Comparison of ENCODE assay signal across 1 cellular context in the genomic region with DNA sequence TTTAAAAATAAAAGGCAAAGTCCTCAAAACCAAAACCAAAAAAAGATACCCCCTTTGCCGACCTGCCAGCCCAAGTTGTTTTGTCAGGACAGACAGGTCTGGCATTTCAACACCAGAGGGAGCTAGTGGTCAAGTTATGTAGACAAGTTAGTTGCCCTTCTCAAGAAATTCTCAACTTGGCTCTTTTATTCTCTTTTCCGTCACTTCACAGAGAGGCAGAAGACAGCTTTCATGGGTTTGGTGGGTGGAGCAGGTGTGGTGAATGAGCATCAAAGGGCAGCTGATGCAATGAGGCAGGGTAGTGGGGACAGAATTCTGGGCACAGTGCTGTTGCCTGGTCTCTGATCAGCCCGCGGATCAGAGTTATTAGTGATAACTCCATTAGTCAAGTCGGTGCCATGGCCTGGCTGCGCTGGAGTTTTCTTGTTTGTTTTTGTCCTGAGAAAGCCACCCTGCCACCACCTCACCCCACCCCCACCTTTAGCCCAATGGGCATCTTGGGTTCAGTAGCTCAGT.
TF ChIP-seq lines count a peak whose summit lies in the region.

No MANE protein-coding gene starts in this region.

TF ChIP-seq in HepG2, 621 proteins besides CTCF, POLR2A, EP300 and RAD21 (continued from another document and continues in another):
- TF ChIP-seq, protein P1, sequence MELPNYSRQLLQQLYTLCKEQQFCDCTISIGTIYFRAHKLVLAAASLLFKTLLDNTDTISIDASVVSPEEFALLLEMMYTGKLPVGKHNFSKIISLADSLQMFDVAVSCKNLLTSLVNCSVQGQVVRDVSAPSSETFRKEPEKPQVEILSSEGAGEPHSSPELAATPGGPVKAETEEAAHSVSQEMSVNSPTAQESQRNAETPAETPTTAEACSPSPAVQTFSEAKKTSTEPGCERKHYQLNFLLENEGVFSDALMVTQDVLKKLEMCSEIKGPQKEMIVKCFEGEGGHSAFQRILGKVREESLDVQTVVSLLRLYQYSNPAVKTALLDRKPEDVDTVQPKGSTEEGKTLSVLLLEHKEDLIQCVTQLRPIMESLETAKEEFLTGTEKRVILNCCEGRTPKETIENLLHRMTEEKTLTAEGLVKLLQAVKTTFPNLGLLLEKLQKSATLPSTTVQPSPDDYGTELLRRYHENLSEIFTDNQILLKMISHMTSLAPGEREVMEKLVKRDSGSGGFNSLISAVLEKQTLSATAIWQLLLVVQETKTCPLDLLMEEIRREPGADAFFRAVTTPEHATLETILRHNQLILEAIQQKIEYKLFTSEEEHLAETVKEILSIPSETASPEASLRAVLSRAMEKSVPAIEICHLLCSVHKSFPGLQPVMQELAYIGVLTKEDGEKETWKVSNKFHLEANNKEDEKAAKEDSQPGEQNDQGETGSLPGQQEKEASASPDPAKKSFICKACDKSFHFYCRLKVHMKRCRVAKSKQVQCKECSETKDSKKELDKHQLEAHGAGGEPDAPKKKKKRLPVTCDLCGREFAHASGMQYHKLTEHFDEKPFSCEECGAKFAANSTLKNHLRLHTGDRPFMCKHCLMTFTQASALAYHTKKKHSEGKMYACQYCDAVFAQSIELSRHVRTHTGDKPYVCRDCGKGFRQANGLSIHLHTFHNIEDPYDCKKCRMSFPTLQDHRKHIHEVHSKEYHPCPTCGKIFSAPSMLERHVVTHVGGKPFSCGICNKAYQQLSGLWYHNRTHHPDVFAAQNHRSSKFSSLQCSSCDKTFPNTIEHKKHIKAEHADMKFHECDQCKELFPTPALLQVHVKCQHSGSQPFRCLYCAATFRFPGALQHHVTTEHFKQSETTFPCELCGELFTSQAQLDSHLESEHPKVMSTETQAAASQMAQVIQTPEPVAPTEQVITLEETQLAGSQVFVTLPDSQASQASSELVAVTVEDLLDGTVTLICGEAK (IDR thresholded peaks at IDR 0.05), result no peak
- TF ChIP-seq, protein P1 (CRISPR knock-in tag; IDR thresholded peaks at IDR 0.05), result no peak
- TF ChIP-seq CBX2 (IDR thresholded peaks at IDR 0.05; ENCODE audit: low read depth, low read length), result no peak
- TF ChIP-seq CBX2 (CRISPR knock-in tag; IDR thresholded peaks at IDR 0.05; ENCODE audit: low read depth), result no peak
- TF ChIP-seq MTF2 (CRISPR knock-in tag; IDR thresholded peaks at IDR 0.05; ENCODE audit: borderline replicate concordance), result no peak
- no peak for TF ChIP-seq SNAI1 (CRISPR knock-in tag; IDR thresholded peaks at IDR 0.05; ENCODE audit: borderline replicate concordance)
- TF ChIP-seq ZFP62 (CRISPR knock-in tag; IDR thresholded peaks at IDR 0.05), result no peak
- TF ChIP-seq JUNB (CRISPR knock-in tag; IDR thresholded peaks at IDR 0.05; ENCODE audit: borderline replicate concordance), result no peak
- no peak for TF ChIP-seq ZNF766 (CRISPR knock-in tag; IDR thresholded peaks at IDR 0.05; ENCODE audit: borderline replicate concordance)
- no peak for TF ChIP-seq ZNF572 (CRISPR knock-in tag; IDR thresholded peaks at IDR 0.05)
- TF ChIP-seq, protein P2, sequence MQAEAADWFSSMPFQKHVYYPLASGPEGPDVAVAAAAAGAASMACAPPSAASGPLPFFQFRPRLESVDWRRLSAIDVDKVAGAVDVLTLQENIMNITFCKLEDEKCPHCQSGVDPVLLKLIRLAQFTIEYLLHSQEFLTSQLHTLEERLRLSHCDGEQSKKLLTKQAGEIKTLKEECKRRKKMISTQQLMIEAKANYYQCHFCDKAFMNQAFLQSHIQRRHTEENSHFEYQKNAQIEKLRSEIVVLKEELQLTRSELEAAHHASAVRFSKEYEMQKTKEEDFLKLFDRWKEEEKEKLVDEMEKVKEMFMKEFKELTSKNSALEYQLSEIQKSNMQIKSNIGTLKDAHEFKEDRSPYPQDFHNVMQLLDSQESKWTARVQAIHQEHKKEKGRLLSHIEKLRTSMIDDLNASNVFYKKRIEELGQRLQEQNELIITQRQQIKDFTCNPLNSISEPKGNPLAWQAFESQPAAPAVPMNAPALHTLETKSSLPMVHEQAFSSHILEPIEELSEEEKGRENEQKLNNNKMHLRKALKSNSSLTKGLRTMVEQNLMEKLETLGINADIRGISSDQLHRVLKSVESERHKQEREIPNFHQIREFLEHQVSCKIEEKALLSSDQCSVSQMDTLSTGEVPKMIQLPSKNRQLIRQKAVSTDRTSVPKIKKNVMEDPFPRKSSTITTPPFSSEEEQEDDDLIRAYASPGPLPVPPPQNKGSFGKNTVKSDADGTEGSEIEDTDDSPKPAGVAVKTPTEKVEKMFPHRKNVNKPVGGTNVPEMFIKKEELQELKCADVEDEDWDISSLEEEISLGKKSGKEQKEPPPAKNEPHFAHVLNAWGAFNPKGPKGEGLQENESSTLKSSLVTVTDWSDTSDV (CRISPR knock-in tag; IDR thresholded peaks at IDR 0.05), result no peak
- no peak for TF ChIP-seq ZNF547 (CRISPR knock-in tag; IDR thresholded peaks at IDR 0.05)
- TF ChIP-seq HDAC6 (IDR thresholded peaks at IDR 0.05; ENCODE audit: low read depth, low read length), result no peak
- TF ChIP-seq, protein P3, sequence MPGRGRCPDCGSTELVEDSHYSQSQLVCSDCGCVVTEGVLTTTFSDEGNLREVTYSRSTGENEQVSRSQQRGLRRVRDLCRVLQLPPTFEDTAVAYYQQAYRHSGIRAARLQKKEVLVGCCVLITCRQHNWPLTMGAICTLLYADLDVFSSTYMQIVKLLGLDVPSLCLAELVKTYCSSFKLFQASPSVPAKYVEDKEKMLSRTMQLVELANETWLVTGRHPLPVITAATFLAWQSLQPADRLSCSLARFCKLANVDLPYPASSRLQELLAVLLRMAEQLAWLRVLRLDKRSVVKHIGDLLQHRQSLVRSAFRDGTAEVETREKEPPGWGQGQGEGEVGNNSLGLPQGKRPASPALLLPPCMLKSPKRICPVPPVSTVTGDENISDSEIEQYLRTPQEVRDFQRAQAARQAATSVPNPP (CRISPR knock-in tag; IDR thresholded peaks at IDR 0.05), result no peak
- TF ChIP-seq, protein P4, sequence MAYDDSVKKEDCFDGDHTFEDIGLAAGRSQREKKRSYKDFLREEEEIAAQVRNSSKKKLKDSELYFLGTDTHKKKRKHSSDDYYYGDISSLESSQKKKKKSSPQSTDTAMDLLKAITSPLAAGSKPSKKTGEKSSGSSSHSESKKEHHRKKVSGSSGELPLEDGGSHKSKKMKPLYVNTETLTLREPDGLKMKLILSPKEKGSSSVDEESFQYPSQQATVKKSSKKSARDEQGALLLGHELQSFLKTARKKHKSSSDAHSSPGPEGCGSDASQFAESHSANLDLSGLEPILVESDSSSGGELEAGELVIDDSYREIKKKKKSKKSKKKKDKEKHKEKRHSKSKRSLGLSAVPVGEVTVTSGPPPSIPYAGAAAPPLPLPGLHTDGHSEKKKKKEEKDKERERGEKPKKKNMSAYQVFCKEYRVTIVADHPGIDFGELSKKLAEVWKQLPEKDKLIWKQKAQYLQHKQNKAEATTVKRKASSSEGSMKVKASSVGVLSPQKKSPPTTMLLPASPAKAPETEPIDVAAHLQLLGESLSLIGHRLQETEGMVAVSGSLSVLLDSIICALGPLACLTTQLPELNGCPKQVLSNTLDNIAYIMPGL (CRISPR knock-in tag; IDR thresholded peaks at IDR 0.05; ENCODE audit: borderline replicate concordance in 1 of 2, low read depth in 1 of 2), result peak; percentile 19 to 42; a peak in 2 of 4 replicates
- TF ChIP-seq RBM22 (optimal IDR thresholded peaks at IDR 0.05; ENCODE audit: low read length), result no peak
- TF ChIP-seq, protein P5, sequence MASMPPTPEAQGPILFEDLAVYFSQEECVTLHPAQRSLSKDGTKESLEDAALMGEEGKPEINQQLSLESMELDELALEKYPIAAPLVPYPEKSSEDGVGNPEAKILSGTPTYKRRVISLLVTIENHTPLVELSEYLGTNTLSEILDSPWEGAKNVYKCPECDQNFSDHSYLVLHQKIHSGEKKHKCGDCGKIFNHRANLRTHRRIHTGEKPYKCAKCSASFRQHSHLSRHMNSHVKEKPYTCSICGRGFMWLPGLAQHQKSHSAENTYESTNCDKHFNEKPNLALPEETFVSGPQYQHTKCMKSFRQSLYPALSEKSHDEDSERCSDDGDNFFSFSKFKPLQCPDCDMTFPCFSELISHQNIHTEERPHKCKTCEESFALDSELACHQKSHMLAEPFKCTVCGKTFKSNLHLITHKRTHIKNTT (CRISPR knock-in tag; IDR thresholded peaks at IDR 0.05), result no peak
- TF ChIP-seq ZNF777 (CRISPR knock-in tag; IDR thresholded peaks at IDR 0.05), result no peak
- peak; percentile 49; the same call in 1 of the 2 replicates for TF ChIP-seq HDAC1 (CRISPR knock-in tag; IDR thresholded peaks at IDR 0.05)
- no peak for TF ChIP-seq ZNF598 (CRISPR knock-in tag; IDR thresholded peaks at IDR 0.05; ENCODE audit: borderline replicate concordance)
- TF ChIP-seq, protein P6, sequence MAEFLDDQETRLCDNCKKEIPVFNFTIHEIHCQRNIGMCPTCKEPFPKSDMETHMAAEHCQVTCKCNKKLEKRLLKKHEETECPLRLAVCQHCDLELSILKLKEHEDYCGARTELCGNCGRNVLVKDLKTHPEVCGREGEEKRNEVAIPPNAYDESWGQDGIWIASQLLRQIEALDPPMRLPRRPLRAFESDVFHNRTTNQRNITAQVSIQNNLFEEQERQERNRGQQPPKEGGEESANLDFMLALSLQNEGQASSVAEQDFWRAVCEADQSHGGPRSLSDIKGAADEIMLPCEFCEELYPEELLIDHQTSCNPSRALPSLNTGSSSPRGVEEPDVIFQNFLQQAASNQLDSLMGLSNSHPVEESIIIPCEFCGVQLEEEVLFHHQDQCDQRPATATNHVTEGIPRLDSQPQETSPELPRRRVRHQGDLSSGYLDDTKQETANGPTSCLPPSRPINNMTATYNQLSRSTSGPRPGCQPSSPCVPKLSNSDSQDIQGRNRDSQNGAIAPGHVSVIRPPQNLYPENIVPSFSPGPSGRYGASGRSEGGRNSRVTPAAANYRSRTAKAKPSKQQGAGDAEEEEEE (CRISPR knock-in tag; IDR thresholded peaks at IDR 0.05; ENCODE audit: borderline replicate concordance), result no peak
- TF ChIP-seq, protein P7, sequence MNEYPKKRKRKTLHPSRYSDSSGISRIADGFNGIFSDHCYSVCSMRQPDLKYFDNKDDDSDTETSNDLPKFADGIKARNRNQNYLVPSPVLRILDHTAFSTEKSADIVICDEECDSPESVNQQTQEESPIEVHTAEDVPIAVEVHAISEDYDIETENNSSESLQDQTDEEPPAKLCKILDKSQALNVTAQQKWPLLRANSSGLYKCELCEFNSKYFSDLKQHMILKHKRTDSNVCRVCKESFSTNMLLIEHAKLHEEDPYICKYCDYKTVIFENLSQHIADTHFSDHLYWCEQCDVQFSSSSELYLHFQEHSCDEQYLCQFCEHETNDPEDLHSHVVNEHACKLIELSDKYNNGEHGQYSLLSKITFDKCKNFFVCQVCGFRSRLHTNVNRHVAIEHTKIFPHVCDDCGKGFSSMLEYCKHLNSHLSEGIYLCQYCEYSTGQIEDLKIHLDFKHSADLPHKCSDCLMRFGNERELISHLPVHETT (CRISPR knock-in tag; conservative IDR thresholded peaks at IDR 0.05), result no peak
- TF ChIP-seq ZNF337 (CRISPR knock-in tag; IDR thresholded peaks at IDR 0.05; ENCODE audit: borderline replicate concordance, low read depth), result no peak
- no peak for TF ChIP-seq SCMH1 (CRISPR knock-in tag; IDR thresholded peaks at IDR 0.05; ENCODE audit: borderline replicate concordance)
- TF ChIP-seq TBX2 (CRISPR knock-in tag; IDR thresholded peaks at IDR 0.05; ENCODE audit: borderline replicate concordance), result no peak
- TF ChIP-seq U2AF2 (IDR thresholded peaks at IDR 0.05; ENCODE audit: low read depth, low read length), result no peak
- TF ChIP-seq TEAD2 (CRISPR knock-in tag; IDR thresholded peaks at IDR 0.05), result no peak
- TF ChIP-seq KMT2B (CRISPR knock-in tag; IDR thresholded peaks at IDR 0.05), result no peak
- TF ChIP-seq, protein P8, sequence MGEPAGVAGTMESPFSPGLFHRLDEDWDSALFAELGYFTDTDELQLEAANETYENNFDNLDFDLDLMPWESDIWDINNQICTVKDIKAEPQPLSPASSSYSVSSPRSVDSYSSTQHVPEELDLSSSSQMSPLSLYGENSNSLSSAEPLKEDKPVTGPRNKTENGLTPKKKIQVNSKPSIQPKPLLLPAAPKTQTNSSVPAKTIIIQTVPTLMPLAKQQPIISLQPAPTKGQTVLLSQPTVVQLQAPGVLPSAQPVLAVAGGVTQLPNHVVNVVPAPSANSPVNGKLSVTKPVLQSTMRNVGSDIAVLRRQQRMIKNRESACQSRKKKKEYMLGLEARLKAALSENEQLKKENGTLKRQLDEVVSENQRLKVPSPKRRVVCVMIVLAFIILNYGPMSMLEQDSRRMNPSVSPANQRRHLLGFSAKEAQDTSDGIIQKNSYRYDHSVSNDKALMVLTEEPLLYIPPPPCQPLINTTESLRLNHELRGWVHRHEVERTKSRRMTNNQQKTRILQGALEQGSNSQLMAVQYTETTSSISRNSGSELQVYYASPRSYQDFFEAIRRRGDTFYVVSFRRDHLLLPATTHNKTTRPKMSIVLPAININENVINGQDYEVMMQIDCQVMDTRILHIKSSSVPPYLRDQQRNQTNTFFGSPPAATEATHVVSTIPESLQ (CRISPR knock-in tag; conservative IDR thresholded peaks at IDR 0.05), result no peak
- TF ChIP-seq ZNF792 (CRISPR knock-in tag; IDR thresholded peaks at IDR 0.05), result no peak
- TF ChIP-seq SALL1 (CRISPR knock-in tag; IDR thresholded peaks at IDR 0.05), result peak; percentile 49; the same call in 1 of the 2 replicates
- no peak for TF ChIP-seq ZKSCAN5 (CRISPR knock-in tag; IDR thresholded peaks at IDR 0.05)
- no peak for TF ChIP-seq NBN (conservative IDR thresholded peaks at IDR 0.05)
- TF ChIP-seq, protein P9, sequence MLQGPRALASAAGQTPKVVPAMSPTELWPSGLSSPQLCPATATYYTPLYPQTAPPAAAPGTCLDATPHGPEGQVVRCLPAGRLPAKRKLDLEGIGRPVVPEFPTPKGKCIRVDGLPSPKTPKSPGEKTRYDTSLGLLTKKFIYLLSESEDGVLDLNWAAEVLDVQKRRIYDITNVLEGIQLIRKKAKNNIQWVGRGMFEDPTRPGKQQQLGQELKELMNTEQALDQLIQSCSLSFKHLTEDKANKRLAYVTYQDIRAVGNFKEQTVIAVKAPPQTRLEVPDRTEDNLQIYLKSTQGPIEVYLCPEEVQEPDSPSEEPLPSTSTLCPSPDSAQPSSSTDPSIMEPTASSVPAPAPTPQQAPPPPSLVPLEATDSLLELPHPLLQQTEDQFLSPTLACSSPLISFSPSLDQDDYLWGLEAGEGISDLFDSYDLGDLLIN (CRISPR knock-in tag; IDR thresholded peaks at IDR 0.05; ENCODE audit: borderline replicate concordance), result no peak
